ENCODE assay signal across 26 cellular contexts in genomic region chr2:109098251-109098920, GRCh38. TPM values are rescaled to one million over a fixed set of nuclear protein-coding genes. Genes with fewer than 3 reads are reported as not detected.
DNase-seq lines count a peak whose midpoint lies in the region; ATAC-seq and TF ChIP-seq lines count a peak whose summit lies in the region.
"Had no signal": no experiment of that assay in that cellular context is flagged by ENCODE, and none has a peak within 500 bp of the region (broad histone marks: within the 10 kb centered on the region; RNA-seq: fewer than 3 reads in every experiment).

No MANE protein-coding gene starts in this region.

- H3K4me1 ChIP-seq in fibroblast of lung (ENCODE audit: control insufficient read depth, extremely low read depth, insufficient read depth, low read length): no peaks in the 10 kb centered on the region
- H3K4me1 ChIP-seq in neural progenitor cell: peaks cover 23% of the 10 kb centered on the region
- no peaks in the 10 kb centered on the region for H3K4me1 ChIP-seq in testis

- intact Hi-C loops in testis (cut with DNase I; ENCODE audit: low total_unique reads): no loop called here

- H3K79me2 ChIP-seq in fibroblast of lung (ENCODE audit: control insufficient read depth, insufficient read depth, low read length): no peaks in the 10 kb centered on the region
- no peaks in the 10 kb centered on the region for H3K79me2 ChIP-seq in neural progenitor cell (ENCODE audit: low read depth)

- H3K4me1 Mint-ChIP-seq in neural progenitor cell: peaks cover 14% of the 10 kb centered on the region

- peaks cover 21% of the 10 kb centered on the region for H3K9me3 Mint-ChIP-seq in neural progenitor cell

- no peaks in the 10 kb centered on the region for H3K36me3 Mint-ChIP-seq in neural progenitor cell
- H3K36me3 Mint-ChIP-seq: brain; CD4-positive, CD25-positive, alpha-beta regulatory T cell had no signal

- H3K4me3 ChIP-seq in fibroblast of lung (replicated peaks in 1 of 4; ENCODE audit: control extremely low read depth in 1 of 4, insufficient read depth in 1 of 4, low read depth in 3 of 4, low read length in 4 of 4) (no peak overlapping the region), neural progenitor cell (no peak overlapping the region), testis (no peak overlapping the region)
- H3K4me3 ChIP-seq: lung, thoracic aorta had no signal

- ATAC-seq in HG03175 (IDR thresholded peaks at IDR 0.05; ENCODE audit: unreplicated experiment) (no peak), GM18907 (IDR thresholded peaks at IDR 0.05; ENCODE audit: unreplicated experiment) (no peak)
- ATAC-seq: HCT116, T-helper 17 cell had no signal

- H4K20me1 ChIP-seq in fibroblast of lung (ENCODE audit: control insufficient read depth, extremely low read depth, insufficient read depth, low read length): no peaks in the 10 kb centered on the region
- H4K20me1 ChIP-seq in neural progenitor cell (ENCODE audit: low read depth): no peaks in the 10 kb centered on the region

- H3K9me3 ChIP-seq in fibroblast of lung (ENCODE audit: control insufficient read depth, insufficient read depth, low read depth, low read length) (no peaks in the 10 kb centered on the region), neural progenitor cell (ENCODE audit: low read depth) (peaks cover 12% of the 10 kb centered on the region), testis (no peaks in the 10 kb centered on the region)
- H3K9me3 ChIP-seq: neutrophil, thoracic aorta had no signal

- H2AFZ ChIP-seq in fibroblast of lung (ENCODE audit: low read length): no peak overlapping the region
- H2AFZ ChIP-seq in neural progenitor cell (replicated peaks): no peak overlapping the region

- TF ChIP-seq POLR2A in testis (IDR thresholded peaks at IDR 0.05): no peak

- peaks cover 12% of the 10 kb centered on the region for H3F3A ChIP-seq in neural progenitor cell (ENCODE audit: low read depth)

- WGBS in testis, 2 donors: 69 to 77% methylated on average over 3 of the region's 3 CpGs

- H3K27ac ChIP-seq in fibroblast of lung (ENCODE audit: insufficient read depth, low read length): no peak overlapping the region
- no peak overlapping the region for H3K27ac ChIP-seq in neural progenitor cell
- no peak overlapping the region for H3K27ac ChIP-seq in testis
- H3K27ac ChIP-seq: KMS-11, neutrophil, thoracic aorta had no signal

- DNase-seq in HT1080 (ENCODE audit: low read depth) (peak; percentile 75), amniotic epithelial cell (ENCODE audit: low read depth) (peak; percentile 18), fibroblast of lung (ENCODE audit: low read depth in 2 of 2) (peak; percentile 12 to 50), neural progenitor cell (ENCODE audit: low spot score) (peak; percentile 38), islet precursor cell (no peak), testis (no peak)
- DNase-seq: activated CD4-positive, alpha-beta T cell treated with anti-CD3 and anti-CD28 coated beads, Interleukin-2, amount 50 U/mL, for 1 hour; activated naive CD8-positive, alpha-beta T cell treated with anti-CD3 and anti-CD28 coated beads for 36 hours; CD4-positive, CD25-positive, alpha-beta regulatory T cell; cortex of kidney; DMS 273 treated with DMSO at 0.1 percent for 48 hours; hippocampal formation; NCI-H187 treated with DMSO at 0.1 percent for 48 hours; NCI-H345; OCI-M1; stimulated activated CD4-positive, alpha-beta T cell treated with anti-CD3 and anti-CD28 coated beads, Interleukin-2, amount 100 ng/mL, for 48 hours; stimulated activated naive CD4-positive, alpha-beta T cell; T-helper 17 cell had no signal

- H3K27me3 Mint-ChIP-seq in neural progenitor cell (ENCODE audit: insufficient read depth, low read depth): peaks cover 4% of the 10 kb centered on the region
- H3K27me3 Mint-ChIP-seq: activated naive CD8-positive, alpha-beta T cell treated with anti-CD3 and anti-CD28 coated beads for 36 hours had no signal

- H3K4me2 ChIP-seq in fibroblast of lung (ENCODE audit: extremely low read depth, insufficient read depth, low read length) (no peak overlapping the region), neural progenitor cell (peak overlapping the region; percentile 22)
- H3K4me2 ChIP-seq: KMS-11 had no signal

- no peak for TF ChIP-seq CTCF in fibroblast of lung (conservative IDR thresholded peaks at IDR 0.05 in 1 of 2, IDR thresholded peaks at IDR 0.05 in 1 of 2; ENCODE audit: low read depth in 1 of 2, low read length in 2 of 2)
- no peak for TF ChIP-seq CTCF in neural progenitor cell (IDR thresholded peaks at IDR 0.05)
- no peak for TF ChIP-seq CTCF in testis (IDR thresholded peaks at IDR 0.05)

- no peak overlapping the region for H3K4me3 Mint-ChIP-seq in neural progenitor cell
- H3K4me3 Mint-ChIP-seq: activated naive CD8-positive, alpha-beta T cell treated with anti-CD3 and anti-CD28 coated beads for 36 hours; brain; CD4-positive, CD25-positive, alpha-beta regulatory T cell; T-helper 17 cell had no signal

- peak overlapping the region; percentile 26 for H3K27ac Mint-ChIP-seq in neural progenitor cell
- H3K27ac Mint-ChIP-seq: activated naive CD8-positive, alpha-beta T cell treated with anti-CD3 and anti-CD28 coated beads for 36 hours; brain; CD4-positive, CD25-positive, alpha-beta regulatory T cell; T-helper 17 cell had no signal

- H3K36me3 ChIP-seq in fibroblast of lung (ENCODE audit: control insufficient read depth, insufficient read depth, low read length): no peaks in the 10 kb centered on the region
- H3K36me3 ChIP-seq in neural progenitor cell: no peaks in the 10 kb centered on the region
- H3K36me3 ChIP-seq in testis (ENCODE audit: low read depth, missing control alignments): no peaks in the 10 kb centered on the region
- H3K36me3 ChIP-seq: neutrophil, thoracic aorta had no signal

- no peak overlapping the region for H3K9ac ChIP-seq in fibroblast of lung (ENCODE audit: insufficient read depth, low read length)
- H3K9ac ChIP-seq in neural progenitor cell: no peak overlapping the region
- H3K9ac ChIP-seq: KMS-11 had no signal

- H3K27me3 ChIP-seq in fibroblast of lung (ENCODE audit: control insufficient read depth, insufficient read depth, low read length): peaks cover 6% of the 10 kb centered on the region
- peaks cover 14% of the 10 kb centered on the region for H3K27me3 ChIP-seq in neural progenitor cell
- no peaks in the 10 kb centered on the region for H3K27me3 ChIP-seq in testis

RNA-seq across cellular contexts. Expression of gene SH3RF3, which starts 30.6 kb away (rescaled TPM):
- 4.1 and 5.0 TPM in 2 replicates for total RNA-seq in HT1080 (2014; rRNA removed; shearing (Covaris generic))
- 3.3 and 4.3 TPM in 2 replicates for polyA plus RNA-seq in HT1080 (2015; cell fraction: cytosol; rRNA removed)
- polyA plus RNA-seq in HT1080 (2015; cell fraction: nucleus; rRNA removed): 3.8 and 4.2 TPM in 2 replicates
- 6.7 and 10.1 TPM in 2 replicates for total RNA-seq in fibroblast of lung
- 8.3 and 9.5 TPM in 2 replicates for polyA plus RNA-seq in fibroblast of lung
- 13.3 and 14.8 TPM in 2 replicates for polyA plus RNA-seq in fibroblast of lung (2012)
- polyA minus RNA-seq in fibroblast of lung (ENCODE audit: low replicate concordance): 16.0 and 21.7 TPM in 2 replicates
- total RNA-seq in neural progenitor cell (ENCODE audit: low replicate concordance): 0.28 TPM in 2 replicates
- 10 to 100 TPM; 16.5 to 20.1 TPM for total RNA-seq in testis
- polyA plus RNA-seq in testis (ENCODE audit: insufficient read depth, low read depth, low replicate concordance): 9.3 TPM

Comparison
In these comparisons a context has a peak if more than half of its experiments do, and no peak if none do; other contexts are left out.
1. DNase-seq: peak in HT1080 (single experiment), amniotic epithelial cell (single experiment), fibroblast of lung (2 of 2) and neural progenitor cell (single experiment); none in islet precursor cell (single experiment) and testis (single experiment).